In the genomic region with DNA sequence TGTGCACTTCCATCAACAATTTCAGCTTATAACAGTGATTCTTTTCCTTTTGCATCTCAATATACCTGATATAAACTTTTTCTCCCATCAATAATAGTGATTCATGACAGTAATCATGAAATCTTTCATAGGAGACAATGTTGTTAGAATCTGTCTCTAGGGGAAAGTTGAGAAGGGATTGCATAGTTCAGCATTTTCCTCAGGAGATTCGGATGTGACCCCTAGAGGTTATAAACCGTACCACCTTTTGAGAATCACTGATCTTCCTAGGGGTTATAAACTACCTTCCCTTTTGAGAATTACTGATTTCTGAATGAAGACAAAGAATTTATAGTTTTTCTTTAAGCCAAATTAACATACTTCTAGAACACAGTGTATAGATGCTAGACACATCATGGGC, we compare ENCODE assay signal across 22 cellular contexts. TPM values are rescaled to one million over a fixed set of nuclear protein-coding genes. Genes with fewer than 3 reads are reported as not detected.
A peak's percentile ranks its signal among the peaks of the same experiment; 100 is the strongest.
DNase-seq lines count a peak whose midpoint lies in the region; ATAC-seq and TF ChIP-seq lines count a peak whose summit lies in the region.
"Had no signal": no experiment of that assay in that cellular context is flagged by ENCODE, and none has a peak within 500 bp of the region (broad histone marks: within the 10 kb centered on the region; RNA-seq: fewer than 3 reads in every experiment).

No MANE protein-coding gene starts in this region.

- peaks cover 35% of the 10 kb centered on the region for H3K4me1 Mint-ChIP-seq in GM23338
- no peaks in the 10 kb centered on the region for H3K4me1 Mint-ChIP-seq in natural killer cell
- H3K4me1 Mint-ChIP-seq: naive B cell had no signal

- intact Hi-C loops in tibial artery (cut with DNase I; ENCODE audit: low total_unique reads): no loop called here
- intact Hi-C loops in natural killer cell (cut with micrococcal nuclease): no loop called here

- H3K9me3 ChIP-seq in OCI-LY1 (ENCODE audit: low read length) (no peaks in the 10 kb centered on the region), tibial artery (peaks cover 3 to 8% (median 5%) of the 10 kb centered on the region in 3 donors)
- H3K9me3 ChIP-seq: pancreas, SJCRH30 had no signal

- H3K27ac ChIP-seq in C4-2B: no peak overlapping the region
- no peak overlapping the region for H3K27ac ChIP-seq in GM23338 (ENCODE audit: low read depth)
- H3K27ac ChIP-seq in OCI-LY1 (ENCODE audit: low read depth, low read length, poor library complexity, severe bottlenecking): no peak overlapping the region
- H3K27ac ChIP-seq in tibial artery: no peak overlapping the region
- H3K27ac ChIP-seq: hepatocyte, pancreas, SJCRH30, transverse colon had no signal

- no peaks in the 10 kb centered on the region for H3K9me2 ChIP-seq in GM23338 (ENCODE audit: insufficient read depth)
- no peaks in the 10 kb centered on the region for H3K9me2 ChIP-seq in OCI-LY1 (ENCODE audit: low read depth, low read length)

- H3F3A ChIP-seq in GM23338 (replicated peaks; ENCODE audit: low read depth) (no peaks in the 10 kb centered on the region), OCI-LY1 (ENCODE audit: insufficient read depth, low read length) (no peaks in the 10 kb centered on the region)

- ATAC-seq in GM23338 (peak; percentile 83), natural killer cell (no peak)
- ATAC-seq: activated CD8-positive, alpha-beta T cell treated with anti-CD3 and anti-CD28 coated beads for 36 hours; activated naive CD4-positive, alpha-beta T cell treated with anti-CD3 and anti-CD28 coated beads, Interleukin-2, amount 50 U/mL, for 72 hours; stimulated activated naive CD8-positive, alpha-beta T cell treated with anti-CD3 and anti-CD28 coated beads, Interleukin-15, Interleukin-2, amounts not matched to agents 100 U/mL and 50 U/mL, for 24 hours had no signal

- H2AFZ ChIP-seq in GM23338 (no peak overlapping the region), OCI-LY1 (ENCODE audit: low read length) (no peak overlapping the region)
- H2AFZ ChIP-seq: hepatocyte had no signal

- H3K36me3 Mint-ChIP-seq in GM23338 (ENCODE audit: low read depth) (peaks cover 4% of the 10 kb centered on the region; the same call in 1 of the 3 replicates), natural killer cell (peaks cover 7% of the 10 kb centered on the region)

- H3K36me3 ChIP-seq in GM23338 (ENCODE audit: insufficient read depth): no peaks in the 10 kb centered on the region
- H3K36me3 ChIP-seq in OCI-LY1 (ENCODE audit: insufficient read depth, low read length): no peaks in the 10 kb centered on the region
- no peaks in the 10 kb centered on the region for H3K36me3 ChIP-seq in tibial artery
- H3K36me3 ChIP-seq: pancreas, SJCRH30, transverse colon had no signal

- TF ChIP-seq CTCF in C4-2B (conservative IDR thresholded peaks at IDR 0.05): peak; percentile 9; the same call in 1 of the 2 replicates
- TF ChIP-seq CTCF in GM23338 (conservative IDR thresholded peaks at IDR 0.05; ENCODE audit: low read depth in 2 of 2): peak; percentile 58
- peak; percentile 30; the same call in 1 of the 2 replicates for TF ChIP-seq CTCF in OCI-LY1 (IDR thresholded peaks at IDR 0.05; ENCODE audit: low read length)
- TF ChIP-seq CTCF in epithelial cell of proximal tubule (conservative IDR thresholded peaks at IDR 0.05; ENCODE audit: low read depth, low read length): peak; percentile 13
- TF ChIP-seq CTCF in tibial artery (IDR thresholded peaks at IDR 0.05): no peak
- TF ChIP-seq CTCF in natural killer cell (IDR thresholded peaks at IDR 0.05): no peak

- H3K4me3 Mint-ChIP-seq in GM23338 (no peak overlapping the region), natural killer cell (no peak overlapping the region)
- H3K4me3 Mint-ChIP-seq: activated CD8-positive, alpha-beta T cell treated with anti-CD3 and anti-CD28 coated beads for 36 hours; activated T-cell treated with anti-CD3 and anti-CD28 coated beads, Interleukin-2, amount 50 U/mL, for 24 hours; naive B cell had no signal

- H3K9me3 Mint-ChIP-seq in GM23338 (peaks cover 10% of the 10 kb centered on the region; the same call in 2 of the 3 replicates), natural killer cell (peaks cover 4 to 9% of the 10 kb centered on the region in 2 donors)

- H3K27me3 Mint-ChIP-seq in GM23338 (ENCODE audit: insufficient read depth, low read depth, poor library complexity): no peaks in the 10 kb centered on the region
- no peaks in the 10 kb centered on the region for H3K27me3 Mint-ChIP-seq in natural killer cell (ENCODE audit: low read depth in 2 of 2)
- H3K27me3 Mint-ChIP-seq: activated CD8-positive, alpha-beta T cell treated with anti-CD3 and anti-CD28 coated beads for 36 hours; activated T-cell treated with anti-CD3 and anti-CD28 coated beads, Interleukin-2, amount 50 U/mL, for 24 hours; naive B cell had no signal

- H3K4me1 ChIP-seq in GM23338 (ENCODE audit: insufficient read depth) (peaks cover 41% of the 10 kb centered on the region), OCI-LY1 (ENCODE audit: insufficient read depth, low read length, severe bottlenecking) (no peaks in the 10 kb centered on the region), tibial artery (no peaks in the 10 kb centered on the region)
- H3K4me1 ChIP-seq: pancreas, SJCRH30, transverse colon had no signal

- H4K20me1 ChIP-seq in GM23338 (replicated peaks; ENCODE audit: insufficient read depth): no peaks in the 10 kb centered on the region
- H4K20me1 ChIP-seq in OCI-LY1 (ENCODE audit: insufficient read depth, low read length): no peaks in the 10 kb centered on the region

- no peak overlapping the region for H3K9ac ChIP-seq in OCI-LY1 (ENCODE audit: low read length)

- DNase-seq in GM23338 (ENCODE audit: low spot score) (peak; percentile 67), epithelial cell of proximal tubule (ENCODE audit: low read depth) (no peak), HuH-7.5 (ENCODE audit: low spot score) (no peak), tibial artery (no peak), amygdala (lab: John Stamatoyannopoulos, UW) (no peak), natural killer cell (no peak)
- DNase-seq: activated CD8-positive, alpha-beta T cell treated with anti-CD3 and anti-CD28 coated beads for 36 hours; activated T-cell treated with anti-CD3 and anti-CD28 coated beads, Interleukin-2, amount 50 U/mL, for 24 hours; mammary epithelial cell; naive B cell; NCI-H1930; NCI-H510A treated with DMSO at 0.1 percent for 48 hours; OCI-M1; pancreas; SJCRH30; stimulated activated CD4-positive, alpha-beta T cell treated with anti-CD3 and anti-CD28 coated beads, Interleukin-1b, Interleukin-23, amount 100 ng/mL, for 48 hours; stimulated activated naive CD8-positive, alpha-beta T cell treated with anti-CD3 and anti-CD28 coated beads, Interleukin-15, Interleukin-2, amounts not matched to agents 100 U/mL and 50 U/mL, for 24 hours; transverse colon had no signal

- H3K4me2 ChIP-seq in GM23338 (no peak overlapping the region), OCI-LY1 (ENCODE audit: low read length) (no peak overlapping the region)
- H3K4me2 ChIP-seq: hepatocyte had no signal

- H3K4me3 ChIP-seq in GM23338 (no peak overlapping the region), OCI-LY1 (ENCODE audit: low read depth, low read length, poor library complexity, severe bottlenecking) (no peak overlapping the region), epithelial cell of proximal tubule (ENCODE audit: low read depth, low read length) (no peak overlapping the region), tibial artery (no peak overlapping the region)
- H3K4me3 ChIP-seq: hepatocyte, pancreas, SJCRH30, transverse colon had no signal

- H3K79me2 ChIP-seq in GM23338 (replicated peaks; ENCODE audit: insufficient read depth) (no peaks in the 10 kb centered on the region), OCI-LY1 (ENCODE audit: insufficient read depth, low read length) (no peaks in the 10 kb centered on the region)
- H3K79me2 ChIP-seq: hepatocyte had no signal

- no peaks in the 10 kb centered on the region for H3K27me3 ChIP-seq in GM23338 (ENCODE audit: insufficient read depth)
- H3K27me3 ChIP-seq in OCI-LY1 (ENCODE audit: insufficient read depth, low read length): no peaks in the 10 kb centered on the region
- H3K27me3 ChIP-seq in tibial artery: no peaks in the 10 kb centered on the region
- H3K27me3 ChIP-seq: hepatocyte, pancreas, SJCRH30, transverse colon had no signal

- H3K27ac Mint-ChIP-seq in GM23338 (no peak overlapping the region), natural killer cell (no peak overlapping the region)
- H3K27ac Mint-ChIP-seq: activated CD8-positive, alpha-beta T cell treated with anti-CD3 and anti-CD28 coated beads for 36 hours; activated naive CD4-positive, alpha-beta T cell treated with anti-CD3 and anti-CD28 coated beads, Interleukin-2, amount 50 U/mL, for 72 hours; activated T-cell treated with anti-CD3 and anti-CD28 coated beads, Interleukin-2, amount 50 U/mL, for 24 hours; naive B cell had no signal

TF ChIP-seq in GM23338, 12 proteins besides CTCF, POLR2A, EP300 and RAD21 (continues in another document):
- TF ChIP-seq CREB1 (CRISPR knock-in tag; IDR thresholded peaks at IDR 0.05; ENCODE audit: low read depth) (no peak), ZNF331 (CRISPR knock-in tag; IDR thresholded peaks at IDR 0.05; ENCODE audit: low read depth) (no peak), EZH2phosphoT487 (IDR thresholded peaks at IDR 0.05; ENCODE audit: unreplicated experiment) (no peak), STAT1 (IDR thresholded peaks at IDR 0.05; ENCODE audit: unreplicated experiment) (no peak)

RNA-seq across cellular contexts. Expression of gene GALNT3, which starts 53.0 kb away (rescaled TPM):
- total RNA-seq in GM23338 (2014; rRNA removed; shearing (Covaris generic)): 17.1 and 38.1 TPM in 2 replicates
- polyA plus RNA-seq in GM23338 (2016; fragmentation: Nextera tagmentation; extraction: Ambion mirVana): 16.8 and 20.8 TPM in 2 replicates
- total RNA-seq in epithelial cell of proximal tubule (28.7 and 48.7 TPM in 2 replicates), natural killer cell (10 to 100 TPM; 42.9 to 52.7 (median 47.4) TPM)
- total RNA-seq: SJCRH30 had no signal

Comparison
In these comparisons a context has a peak if more than half of its experiments do, and no peak if none do; other contexts are left out.
1. CTCF ChIP-seq: peak in C4-2B (single experiment), GM23338 (2 of 2), OCI-LY1 (single experiment) and epithelial cell of proximal tubule (single experiment); none in tibial artery (0 of 2) and natural killer cell (single experiment).